Comparison of ENCODE assay signal across 13 cellular contexts in genomic region chr9:89501311-89501898, GRCh38. TPM values are rescaled to one million over a fixed set of nuclear protein-coding genes. Genes with fewer than 3 reads are reported as not detected.
DNase-seq lines count a peak whose midpoint lies in the region; ATAC-seq and TF ChIP-seq lines count a peak whose summit lies in the region.
"Had no signal": no experiment of that assay in that cellular context is flagged by ENCODE, and none has a peak within 500 bp of the region (broad histone marks: within the 10 kb centered on the region; RNA-seq: fewer than 3 reads in every experiment).

No MANE protein-coding gene starts in this region.

- H3K4me2 ChIP-seq in BLaER1: peak overlapping the region; percentile 96

- H4K20me1 ChIP-seq in BLaER1: peaks cover 9% of the 10 kb centered on the region

- CTCF ChIA-PET in CD8-positive, alpha-beta memory T cell (lab: Charles Lee): interaction anchor here (0.8 to 3.7 kb wide), 9 partner anchors 11 to 75 kb away, joined by 3 to 23 read pairs (median 5); no protein-coding TSS in a partner anchor

- H3K36me3 Mint-ChIP-seq in CD8-positive, alpha-beta memory T cell: peaks cover 0 to 8% (median 0%) of the 10 kb centered on the region in 3 donors
- peaks cover 11% of the 10 kb centered on the region for H3K36me3 Mint-ChIP-seq in activated T-helper 2 cell treated with anti-CD3 and anti-CD28 coated beads, Interferon-gamma antibody, Interleukin-2, Interleukin-4, amounts not matched to agents 10 μg/mL and 5 μg/mL and 100 μg/mL, durations not matched to agents 14 hours and 24 hours and 36 hours (ENCODE audit: low read depth)
- no peaks in the 10 kb centered on the region for H3K36me3 Mint-ChIP-seq in natural killer cell treated with Interleukin-12 subunit alpha and Interleukin-12 subunit beta and Interleukin-15 and Interleukin-18, amount 100 ng/mL, for 72 hours

- H3K27ac ChIP-seq in BLaER1: peak overlapping the region; percentile 34; the same call in 1 of the 2 replicates
- peak overlapping the region; percentile 57 for H3K27ac ChIP-seq in CD8-positive, alpha-beta memory T cell (ENCODE audit: low read depth, low read length)

- H3K9me3 Mint-ChIP-seq in CD8-positive, alpha-beta memory T cell: no peaks in the 10 kb centered on the region
- H3K9me3 Mint-ChIP-seq in activated T-helper 2 cell treated with anti-CD3 and anti-CD28 coated beads, Interferon-gamma antibody, Interleukin-2, Interleukin-4, amounts not matched to agents 10 μg/mL and 5 μg/mL and 100 μg/mL, durations not matched to agents 14 hours and 24 hours and 36 hours: no peaks in the 10 kb centered on the region
- no peaks in the 10 kb centered on the region for H3K9me3 Mint-ChIP-seq in natural killer cell treated with Interleukin-12 subunit alpha and Interleukin-12 subunit beta and Interleukin-15 and Interleukin-18, amount 100 ng/mL, for 72 hours
- H3K9me3 Mint-ChIP-seq: nephron progenitor cell had no signal

- peaks cover 0 to 4% of the 10 kb centered on the region in 2 donors for H3K27me3 Mint-ChIP-seq in CD8-positive, alpha-beta memory T cell
- no peaks in the 10 kb centered on the region for H3K27me3 Mint-ChIP-seq in activated T-helper 2 cell treated with anti-CD3 and anti-CD28 coated beads, Interferon-gamma antibody, Interleukin-2, Interleukin-4, amounts not matched to agents 10 μg/mL and 5 μg/mL and 100 μg/mL, durations not matched to agents 14 hours and 24 hours and 36 hours (ENCODE audit: low read depth)
- no peaks in the 10 kb centered on the region for H3K27me3 Mint-ChIP-seq in natural killer cell treated with Interleukin-12 subunit alpha and Interleukin-12 subunit beta and Interleukin-15 and Interleukin-18, amount 100 ng/mL, for 72 hours

- no peak overlapping the region for H3K9ac ChIP-seq in BLaER1

- POLR2A ChIA-PET in CD8-positive, alpha-beta memory T cell (lab: Charles Lee): interaction anchor here (1.0 to 2.7 kb wide), 5 partner anchors 12 to 35 kb away, joined by 3 to 16 read pairs (median 4); no protein-coding TSS in a partner anchor

- intact Hi-C loops in activated T-helper 2 cell treated with anti-CD3 and anti-CD28 coated beads, Interferon-gamma antibody, Interleukin-2, Interleukin-4, amounts not matched to agents 10 μg/mL and 5 μg/mL and 100 μg/mL, durations not matched to agents 14 hours and 24 hours and 36 hours (cut with micrococcal nuclease): no loop called here

- no peak for TF ChIP-seq POLR2A in GM18505 (IDR thresholded peaks at IDR 0.05; ENCODE audit: borderline replicate concordance, extremely low read depth, insufficient read depth, insufficient read length)

- H3K4me1 ChIP-seq in BLaER1: peaks cover 65% of the 10 kb centered on the region
- peaks cover 61% of the 10 kb centered on the region for H3K4me1 ChIP-seq in CD8-positive, alpha-beta memory T cell (ENCODE audit: insufficient read depth, low read length)

- no peaks in the 10 kb centered on the region for H3K36me3 ChIP-seq in BLaER1
- H3K36me3 ChIP-seq in CD8-positive, alpha-beta memory T cell (ENCODE audit: insufficient read depth, low read length): no peaks in the 10 kb centered on the region
- H3K36me3 ChIP-seq: esophagus squamous epithelium had no signal

- peak overlapping the region; percentile 28 to 91 (median 75) for H3K4me3 Mint-ChIP-seq in CD8-positive, alpha-beta memory T cell
- peak overlapping the region; percentile 68 for H3K4me3 Mint-ChIP-seq in activated T-helper 2 cell treated with anti-CD3 and anti-CD28 coated beads, Interferon-gamma antibody, Interleukin-2, Interleukin-4, amounts not matched to agents 10 μg/mL and 5 μg/mL and 100 μg/mL, durations not matched to agents 14 hours and 24 hours and 36 hours (ENCODE audit: low read depth)
- H3K4me3 Mint-ChIP-seq in natural killer cell treated with Interleukin-12 subunit alpha and Interleukin-12 subunit beta and Interleukin-15 and Interleukin-18, amount 100 ng/mL, for 72 hours: peak overlapping the region; percentile 78
- H3K4me3 Mint-ChIP-seq: nephron progenitor cell had no signal

- H3K27ac Mint-ChIP-seq in CD8-positive, alpha-beta memory T cell: peak overlapping the region; percentile 88 to 99 (median 94)
- peak overlapping the region; percentile 91 for H3K27ac Mint-ChIP-seq in activated T-helper 2 cell treated with anti-CD3 and anti-CD28 coated beads, Interferon-gamma antibody, Interleukin-2, Interleukin-4, amounts not matched to agents 10 μg/mL and 5 μg/mL and 100 μg/mL, durations not matched to agents 14 hours and 24 hours and 36 hours
- peak overlapping the region; percentile 83 to 85 for H3K27ac Mint-ChIP-seq in natural killer cell treated with Interleukin-12 subunit alpha and Interleukin-12 subunit beta and Interleukin-15 and Interleukin-18, amount 100 ng/mL, for 72 hours
- H3K27ac Mint-ChIP-seq: nephron progenitor cell had no signal

- ATAC-seq in natural killer cell treated with Interleukin-12 subunit alpha and Interleukin-12 subunit beta and Interleukin-15 and Interleukin-18, amount 100 ng/mL, for 72 hours: no peak
- no peak for ATAC-seq in GM18505 (IDR thresholded peaks at IDR 0.05; ENCODE audit: unreplicated experiment)
- ATAC-seq in GM18858 (IDR thresholded peaks at IDR 0.05; ENCODE audit: unreplicated experiment): no peak

- no peaks in the 10 kb centered on the region for H3K27me3 ChIP-seq in BLaER1
- H3K27me3 ChIP-seq in CD8-positive, alpha-beta memory T cell (ENCODE audit: insufficient read depth, low read length, poor library complexity, severe bottlenecking): no peaks in the 10 kb centered on the region
- H3K27me3 ChIP-seq: esophagus squamous epithelium had no signal

- no peaks in the 10 kb centered on the region for H3K9me3 ChIP-seq in BLaER1
- no peaks in the 10 kb centered on the region for H3K9me3 ChIP-seq in CD8-positive, alpha-beta memory T cell (ENCODE audit: low read length)
- H3K9me3 ChIP-seq: esophagus squamous epithelium had no signal

- peaks cover 63 to 80% (median 76%) of the 10 kb centered on the region in 3 donors for H3K4me1 Mint-ChIP-seq in CD8-positive, alpha-beta memory T cell
- peaks cover 67% of the 10 kb centered on the region for H3K4me1 Mint-ChIP-seq in activated T-helper 2 cell treated with anti-CD3 and anti-CD28 coated beads, Interferon-gamma antibody, Interleukin-2, Interleukin-4, amounts not matched to agents 10 μg/mL and 5 μg/mL and 100 μg/mL, durations not matched to agents 14 hours and 24 hours and 36 hours (ENCODE audit: low read depth)
- peaks cover 61 to 66% of the 10 kb centered on the region in 2 donors for H3K4me1 Mint-ChIP-seq in natural killer cell treated with Interleukin-12 subunit alpha and Interleukin-12 subunit beta and Interleukin-15 and Interleukin-18, amount 100 ng/mL, for 72 hours (ENCODE audit: low read depth in 2 of 2)

- H3K4me3 ChIP-seq in BLaER1: no peak overlapping the region
- H3K4me3 ChIP-seq in CD8-positive, alpha-beta memory T cell (ENCODE audit: low read length): peak overlapping the region; percentile 30
- H3K4me3 ChIP-seq: esophagus squamous epithelium had no signal

- DNase-seq in CD8-positive, alpha-beta memory T cell: no peak
- no peak for DNase-seq in activated T-helper 2 cell treated with anti-CD3 and anti-CD28 coated beads, Interferon-gamma antibody, Interleukin-2, Interleukin-4, amounts not matched to agents 10 μg/mL and 5 μg/mL and 100 μg/mL, durations not matched to agents 14 hours and 24 hours and 36 hours (ENCODE audit: low spot score)
- no peak for DNase-seq in natural killer cell treated with Interleukin-12 subunit alpha and Interleukin-12 subunit beta and Interleukin-15 and Interleukin-18, amount 100 ng/mL, for 72 hours (ENCODE audit: low spot score)
- DNase-seq in islet precursor cell: no peak
- DNase-seq: activated CD4-positive, alpha-beta T cell treated with anti-CD3 and anti-CD28 coated beads for 48 hours; DMS 273 treated with DMSO at 0.1 percent for 48 hours; esophagus squamous epithelium; NCI-H187 treated with DMSO at 0.1 percent for 48 hours; nephron progenitor cell; SHP77 had no signal

RNA-seq across cellular contexts. Expression of gene SEMA4D, which starts 3.5 kb away (rescaled TPM):
- total RNA-seq in CD8-positive, alpha-beta memory T cell: 100 to 1,000 TPM; 238 to 243 TPM
- polyA plus RNA-seq in CD8-positive, alpha-beta memory T cell: 227 TPM
- total RNA-seq in activated T-helper 2 cell treated with anti-CD3 and anti-CD28 coated beads, Interferon-gamma antibody, Interleukin-2, Interleukin-4, amounts not matched to agents 10 μg/mL and 5 μg/mL and 100 μg/mL, durations not matched to agents 14 hours and 24 hours and 36 hours: 317 and 330 TPM in 2 replicates
- total RNA-seq in natural killer cell treated with Interleukin-12 subunit alpha and Interleukin-12 subunit beta and Interleukin-15 and Interleukin-18, amount 100 ng/mL, for 72 hours: 100 to 1,000 TPM; 169 to 237 TPM
